ENCODE assay signal across 1 cellular context in the genomic region with DNA sequence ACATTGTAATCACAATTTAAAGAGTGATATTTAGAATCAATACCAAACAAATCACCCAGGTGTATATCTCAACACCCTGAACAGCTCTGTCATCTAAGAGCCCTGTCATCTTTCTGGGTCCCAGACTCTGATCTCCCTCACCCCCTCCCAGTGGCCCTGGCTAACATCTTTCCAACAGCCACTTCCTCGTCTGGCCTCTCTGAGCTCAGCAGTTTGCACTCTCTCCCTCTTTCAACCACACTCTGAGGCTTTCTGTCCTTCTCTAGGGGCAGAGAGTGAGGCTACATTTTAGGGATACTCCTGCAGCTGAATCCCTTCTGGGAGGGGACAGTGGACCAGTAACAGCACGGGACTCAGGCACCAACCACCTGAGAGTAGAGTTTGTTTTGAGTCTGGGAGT.
TF ChIP-seq lines count a peak whose summit lies in the region.

No MANE protein-coding gene starts in this region.

TF ChIP-seq in HepG2, 621 proteins besides CTCF, POLR2A, EP300 and RAD21:
- TF ChIP-seq MTF1 (CRISPR knock-in tag; IDR thresholded peaks at IDR 0.05) (no peak), HNF4A (CRISPR knock-in tag; IDR thresholded peaks at IDR 0.05) (no peak), ZNF614 (CRISPR knock-in tag; IDR thresholded peaks at IDR 0.05; ENCODE audit: borderline replicate concordance) (no peak)
